ENCODE assay signal across 22 cellular contexts in the genomic region with DNA sequence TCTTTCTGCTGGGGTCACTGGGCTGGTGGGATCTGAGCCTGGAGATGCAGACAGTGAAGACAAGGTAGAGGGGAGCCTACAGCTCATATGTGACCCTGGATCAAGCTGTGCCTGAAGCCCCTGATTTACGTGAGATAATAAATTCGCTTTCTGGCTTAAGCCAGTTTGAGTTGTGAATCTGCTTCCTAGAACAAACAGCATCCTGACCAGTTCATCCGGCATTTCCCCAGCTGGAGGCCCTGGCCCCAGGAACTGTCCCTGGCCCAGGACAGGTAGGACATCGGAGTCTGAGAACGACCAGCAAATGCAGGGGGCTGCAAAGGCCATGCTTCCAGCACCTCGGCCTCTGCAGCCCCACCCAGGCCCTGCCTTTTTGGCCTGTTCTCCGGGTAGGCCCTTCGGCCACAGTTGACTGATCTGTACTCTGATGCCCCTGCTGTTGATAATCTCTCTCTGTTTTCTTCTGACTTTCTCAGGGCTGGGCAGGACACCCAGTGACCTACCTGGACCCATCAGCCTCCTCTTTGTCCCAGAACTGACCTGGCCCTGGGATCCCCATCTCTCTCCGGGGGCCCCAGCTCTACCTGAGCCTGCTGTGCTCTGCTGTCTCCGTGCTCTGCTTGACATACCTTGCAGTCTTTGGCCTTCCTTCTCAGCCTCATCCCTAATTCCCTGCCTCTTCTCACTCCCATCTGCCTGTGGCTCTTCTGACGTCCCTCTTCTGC. TPM values are rescaled to one million over a fixed set of nuclear protein-coding genes. Genes with fewer than 3 reads are reported as not detected.
DNase-seq lines count a peak whose midpoint lies in the region; ATAC-seq and TF ChIP-seq lines count a peak whose summit lies in the region.
"Had no signal": no experiment of that assay in that cellular context is flagged by ENCODE, and none has a peak within 500 bp of the region (broad histone marks: within the 10 kb centered on the region; RNA-seq: fewer than 3 reads in every experiment).

No MANE protein-coding gene starts in this region.

- no peaks in the 10 kb centered on the region for H3K9me3 Mint-ChIP-seq in CD4-positive, CD25-positive, alpha-beta regulatory T cell
- H3K9me3 Mint-ChIP-seq in endodermal cell, result no peaks in the 10 kb centered on the region
- no peaks in the 10 kb centered on the region for H3K9me3 Mint-ChIP-seq in neural crest cell
- H3K9me3 Mint-ChIP-seq: activated B cell treated with CpG ODN at 0.5 μM for 24 hours had no signal

- TF ChIP-seq CTCF in PC-3 (conservative IDR thresholded peaks at IDR 0.05; ENCODE audit: low read depth, low read length) (no peak), endodermal cell (conservative IDR thresholded peaks at IDR 0.05) (no peak), neural crest cell (conservative IDR thresholded peaks at IDR 0.05) (no peak), tibial artery (IDR thresholded peaks at IDR 0.05) (no peak)

- POLR2A ChIA-PET in PC-3 (lab: Charles Lee; ENCODE audit: unreplicated experiment), result no interaction called here

- H3K9ac ChIP-seq in PC-3 (ENCODE audit: low read length), result no peak overlapping the region
- H3K9ac ChIP-seq in endodermal cell (ENCODE audit: extremely low read depth, low read length, poor library complexity, severe bottlenecking), result no peak overlapping the region

- peaks cover 25% of the 10 kb centered on the region for H3K36me3 ChIP-seq in CD4-positive, CD25-positive, alpha-beta regulatory T cell (ENCODE audit: control insufficient read depth, insufficient read depth, low read length)
- H3K36me3 ChIP-seq in PC-3 (ENCODE audit: low read depth, low read length) (peaks cover 34% of the 10 kb centered on the region), endodermal cell (ENCODE audit: control insufficient read depth, insufficient read depth, low read length) (peaks cover 8% of the 10 kb centered on the region), tibial artery (peaks cover 7 to 56% (median 34%) of the 10 kb centered on the region in 3 donors), aorta (ENCODE audit: control insufficient read depth in 1 of 2, insufficient read depth in 2 of 2, low read length in 1 of 2) (peaks cover 0 to 2% of the 10 kb centered on the region in 2 donors)

- H3K27ac ChIP-seq in CD4-positive, CD25-positive, alpha-beta regulatory T cell (ENCODE audit: insufficient read depth, low read length, poor library complexity, severe bottlenecking), result no peak overlapping the region
- peak overlapping the region; percentile 44 for H3K27ac ChIP-seq in PC-3 (ENCODE audit: low read length)
- H3K27ac ChIP-seq in endodermal cell (ENCODE audit: low read depth, low read length), result no peak overlapping the region
- H3K27ac ChIP-seq in tibial artery, result no peak overlapping the region
- H3K27ac ChIP-seq in aorta (ENCODE audit: low read depth in 1 of 2, low read length in 2 of 2), result no peak overlapping the region
- H3K27ac ChIP-seq: HL-60, left ventricle myocardium inferior had no signal

- no peaks in the 10 kb centered on the region for H3F3A ChIP-seq in PC-3 (ENCODE audit: low read length, unreplicated experiment)

- CTCF ChIA-PET in PC-3 (lab: Charles Lee), result no interaction called here

- peaks cover 10% of the 10 kb centered on the region for H3K4me1 ChIP-seq in CD4-positive, CD25-positive, alpha-beta regulatory T cell (ENCODE audit: control insufficient read depth, insufficient read depth, low read length, poor library complexity, severe bottlenecking)
- H3K4me1 ChIP-seq in PC-3 (ENCODE audit: insufficient read depth, low read length), result peaks cover 9% of the 10 kb centered on the region
- H3K4me1 ChIP-seq in endodermal cell (ENCODE audit: control insufficient read depth, insufficient read depth, low read length), result peaks cover 5% of the 10 kb centered on the region
- H3K4me1 ChIP-seq in tibial artery, result no peaks in the 10 kb centered on the region
- no peaks in the 10 kb centered on the region for H3K4me1 ChIP-seq in aorta (ENCODE audit: control insufficient read depth in 1 of 2, insufficient read depth in 2 of 2, low read length in 2 of 2)

- H3K27me3 Mint-ChIP-seq in CD4-positive, CD25-positive, alpha-beta regulatory T cell, result no peaks in the 10 kb centered on the region
- H3K27me3 Mint-ChIP-seq in endodermal cell (ENCODE audit: insufficient read depth) (no peaks in the 10 kb centered on the region), neural crest cell (ENCODE audit: low read depth) (no peaks in the 10 kb centered on the region)
- H3K27me3 Mint-ChIP-seq: activated B cell treated with CpG ODN at 0.5 μM for 24 hours had no signal

- no peaks in the 10 kb centered on the region for H3K27me3 ChIP-seq in CD4-positive, CD25-positive, alpha-beta regulatory T cell (ENCODE audit: control insufficient read depth, insufficient read depth, low read length)
- H3K27me3 ChIP-seq in PC-3 (ENCODE audit: low read length), result no peaks in the 10 kb centered on the region
- no peaks in the 10 kb centered on the region for H3K27me3 ChIP-seq in endodermal cell (ENCODE audit: control insufficient read depth, insufficient read depth, low read length, poor library complexity, severe bottlenecking)
- H3K27me3 ChIP-seq in tibial artery, result no peaks in the 10 kb centered on the region
- no peaks in the 10 kb centered on the region for H3K27me3 ChIP-seq in aorta (ENCODE audit: control insufficient read depth in 1 of 2, insufficient read depth in 2 of 2, low read length in 1 of 2)

- H3K4me3 Mint-ChIP-seq in CD4-positive, CD25-positive, alpha-beta regulatory T cell, result no peak overlapping the region
- H3K4me3 Mint-ChIP-seq in endodermal cell, result no peak overlapping the region
- no peak overlapping the region for H3K4me3 Mint-ChIP-seq in neural crest cell
- H3K4me3 Mint-ChIP-seq: activated B cell treated with CpG ODN at 0.5 μM for 24 hours had no signal

- H2AFZ ChIP-seq in PC-3 (ENCODE audit: low read length), result no peak overlapping the region

- no peak overlapping the region for H3K4me3 ChIP-seq in CD4-positive, CD25-positive, alpha-beta regulatory T cell (ENCODE audit: low read depth, low read length)
- H3K4me3 ChIP-seq in PC-3 (ENCODE audit: low read length) (no peak overlapping the region), endodermal cell (ENCODE audit: low read length) (no peak overlapping the region), tibial artery (no peak overlapping the region), aorta (ENCODE audit: low read length in 2 of 2) (no peak overlapping the region)
- H3K4me3 ChIP-seq: HAP-1, left ventricle myocardium inferior had no signal

- 0 out of 2 replicates have a peak, but pooled peaks cover 4% of the 10 kb centered on the region for H3K79me2 ChIP-seq in PC-3 (ENCODE audit: low read length)

- H3K36me3 Mint-ChIP-seq in CD4-positive, CD25-positive, alpha-beta regulatory T cell, result peaks cover 21% of the 10 kb centered on the region
- H3K36me3 Mint-ChIP-seq in endodermal cell (ENCODE audit: low read depth), result peaks cover 31% of the 10 kb centered on the region
- H3K36me3 Mint-ChIP-seq in neural crest cell (ENCODE audit: low read depth), result peaks cover 7% of the 10 kb centered on the region

- H3K4me2 ChIP-seq in PC-3 (ENCODE audit: low read length), result no peak overlapping the region

- no TSS peak for BruUV-seq in PC-3 (replicated peaks; lab: Mats Ljungman, UMichigan)

- ATAC-seq in CD4-positive, CD25-positive, alpha-beta regulatory T cell (ENCODE audit: low read depth in 2 of 2), result no peak
- ATAC-seq in PC-3 (no peak), aorta (ENCODE audit: low FRiP score) (no peak)
- ATAC-seq: sciatic nerve had no signal

- peaks cover 10 to 23% (median 14%) of the 10 kb centered on the region in 4 donors for H3K4me1 Mint-ChIP-seq in CD4-positive, CD25-positive, alpha-beta regulatory T cell
- H3K4me1 Mint-ChIP-seq in endodermal cell (peaks cover 14% of the 10 kb centered on the region), neural crest cell (peaks cover 19% of the 10 kb centered on the region)
- H3K4me1 Mint-ChIP-seq: activated B cell treated with CpG ODN at 0.5 μM for 24 hours had no signal

- H3K9me3 ChIP-seq in CD4-positive, CD25-positive, alpha-beta regulatory T cell (ENCODE audit: control insufficient read depth in 2 of 2, low read length in 2 of 2), result no peaks in the 10 kb centered on the region
- H3K9me3 ChIP-seq in PC-3 (ENCODE audit: low read length) (no peaks in the 10 kb centered on the region), endodermal cell (ENCODE audit: control insufficient read depth, low read length) (no peaks in the 10 kb centered on the region), tibial artery (no peaks in the 10 kb centered on the region), aorta (ENCODE audit: control insufficient read depth, low read length) (no peaks in the 10 kb centered on the region)
- H3K9me3 ChIP-seq: HAP-1, left ventricle myocardium inferior had no signal

- no peak for DNase-seq in CD4-positive, CD25-positive, alpha-beta regulatory T cell
- DNase-seq in PC-3 (no peak), endodermal cell (peak; percentile 31), neural crest cell (ENCODE audit: low read depth, low spot score) (no peak), tibial artery (no peak), NCI-H146 treated with DMSO at 0.1 percent for 48 hours (lab: John Stamatoyannopoulos, UW; ENCODE audit: unreplicated experiment) (no peak), aorta (no peak)
- DNase-seq: activated B cell treated with CpG ODN at 0.5 μM for 24 hours; AML-193; Calu3; head of caudate nucleus; left ventricle myocardium inferior; NCI-H146; NCI-H2227 treated with DMSO at 0.1 percent for 48 hours; stimulated activated naive CD4-positive, alpha-beta T cell had no signal

- intact Hi-C loops in PC-3 (cut with micrococcal nuclease), result no loop called here
- intact Hi-C loops in tibial artery (cut with DNase I; ENCODE audit: low total_unique reads), result no loop called here
- intact Hi-C loops in aorta (cut with DNase I), result no loop called here

- WGBS in endodermal cell (ENCODE audit: insufficient coverage in 1 of 2, insufficient read length in 1 of 2), 2 experiments, result 94 to 100% methylated on average over 8 to 11 of the region's 11 CpGs
- WGBS in aorta, 2 donors, result 95 to 96% methylated on average over 11 of the region's 11 CpGs

- no peaks in the 10 kb centered on the region for H3K9me2 ChIP-seq in PC-3 (replicated peaks; ENCODE audit: low read length)

- H4K20me1 ChIP-seq in PC-3 (ENCODE audit: low read length), result no peaks in the 10 kb centered on the region

- H3K27ac Mint-ChIP-seq in CD4-positive, CD25-positive, alpha-beta regulatory T cell, result peak overlapping the region in 2 of 3 donors; percentile 55 to 71
- no peak overlapping the region for H3K27ac Mint-ChIP-seq in endodermal cell
- peak overlapping the region; percentile 78 for H3K27ac Mint-ChIP-seq in neural crest cell (ENCODE audit: unreplicated experiment)
- H3K27ac Mint-ChIP-seq: activated B cell treated with CpG ODN at 0.5 μM for 24 hours had no signal

RNA-seq across cellular contexts. Expression of gene VSIG10L, which starts 9.5 kb away (rescaled TPM):
- total RNA-seq in CD4-positive, CD25-positive, alpha-beta regulatory T cell, result 0.27 TPM
- polyA plus RNA-seq in CD4-positive, CD25-positive, alpha-beta regulatory T cell, result under 1 TPM in 2 of 4 donors, not detected in 2; 0.15 to 0.37 TPM
- total RNA-seq in PC-3 (2014; rRNA removed) (3.1 and 3.5 TPM in 2 replicates), endodermal cell (10 to 100 TPM in 1 of 2 donors, 1 to 10 TPM in 1; 6.4 to 11.5 TPM), neural crest cell (3.1 and 3.5 TPM in 2 replicates), aorta (1 to 10 TPM; 1.7 to 2.0 TPM)
- polyA plus RNA-seq in endodermal cell (2013, experiment 1 of 2), result 7.5 TPM
- 7.0 TPM for polyA plus RNA-seq in endodermal cell (2013, experiment 2 of 2)
- polyA plus RNA-seq in aorta, result 1 to 10 TPM in 1 of 2 donors, under 1 TPM in 1; 0.25 to 7.2 TPM

RNA-seq across cellular contexts. Expression of gene ETFB, which starts 14.8 kb away (rescaled TPM):
- 41.7 TPM for total RNA-seq in CD4-positive, CD25-positive, alpha-beta regulatory T cell
- 100 to 1,000 TPM in 1 of 4 donors, 10 to 100 TPM in 3; 68.8 to 113 (median 79.5) TPM for polyA plus RNA-seq in CD4-positive, CD25-positive, alpha-beta regulatory T cell
- 249 and 320 TPM in 2 replicates for total RNA-seq in PC-3 (2014; rRNA removed)
- 10 to 100 TPM; 54.3 to 77.3 TPM for total RNA-seq in endodermal cell
- 65.3 TPM for polyA plus RNA-seq in endodermal cell (2013, experiment 1 of 2)
- polyA plus RNA-seq in endodermal cell (2013, experiment 2 of 2), result 60.7 TPM
- total RNA-seq in neural crest cell, result 41.1 and 42.4 TPM in 2 replicates
- total RNA-seq in aorta, result 10 to 100 TPM; 41.5 to 47.9 TPM
- 100 to 1,000 TPM in 1 of 2 donors, 10 to 100 TPM in 1; 98.8 to 110 TPM for polyA plus RNA-seq in aorta

RNA-seq across cellular contexts. Expression of gene CLDND2, which starts 17.4 kb away (rescaled TPM):
- not detected for total RNA-seq in CD4-positive, CD25-positive, alpha-beta regulatory T cell
- polyA plus RNA-seq in CD4-positive, CD25-positive, alpha-beta regulatory T cell, result under 1 TPM in 1 of 4 donors, not detected in 3; 0.41 TPM
- total RNA-seq in PC-3 (2014; rRNA removed), result 0.95 TPM in 1 of 2 replicates, not detected in the other
- 1 to 10 TPM; 1.3 to 2.5 TPM for total RNA-seq in endodermal cell
- polyA plus RNA-seq in endodermal cell (2013, experiment 1 of 2), result 3.7 TPM
- 2.4 TPM for polyA plus RNA-seq in endodermal cell (2013, experiment 2 of 2)
- 0.84 and 1.1 TPM in 2 replicates for total RNA-seq in neural crest cell
- under 1 TPM in 1 of 2 donors, not detected in 1; 0.87 TPM for total RNA-seq in aorta
- polyA plus RNA-seq in aorta, result 1 to 10 TPM; 2.0 to 3.5 TPM
- total RNA-seq: osteocyte, SK-MEL-5 had no signal

RNA-seq across cellular contexts. Expression of gene NKG7, which starts 21.0 kb away (rescaled TPM):
- total RNA-seq in CD4-positive, CD25-positive, alpha-beta regulatory T cell, result 1.8 TPM
- 10 to 100 TPM in 1 of 4 donors, 1 to 10 TPM in 3; 2.7 to 12.2 (median 4.5) TPM for polyA plus RNA-seq in CD4-positive, CD25-positive, alpha-beta regulatory T cell
- total RNA-seq in PC-3 (2014; rRNA removed), result not detected in 2 replicates
- not detected for total RNA-seq in endodermal cell
- polyA plus RNA-seq in endodermal cell (2013, experiment 1 of 2), result not detected
- polyA plus RNA-seq in endodermal cell (2013, experiment 2 of 2), result not detected
- total RNA-seq in neural crest cell, result not detected in 2 replicates
- total RNA-seq in aorta, result 1 to 10 TPM; 3.3 to 6.7 TPM
- polyA plus RNA-seq in aorta, result under 1 TPM; 0.38 to 0.59 TPM
- total RNA-seq: Calu3, osteocyte, SK-MEL-5 had no signal

RNA-seq across cellular contexts. Expression of gene LIM2, which starts 36.3 kb away (rescaled TPM):
- total RNA-seq in CD4-positive, CD25-positive, alpha-beta regulatory T cell, result not detected
- polyA plus RNA-seq in CD4-positive, CD25-positive, alpha-beta regulatory T cell, result not detected
- total RNA-seq in PC-3 (2014; rRNA removed) (not detected in 2 replicates), endodermal cell (not detected), neural crest cell (not detected in 2 replicates), aorta (not detected)
- polyA plus RNA-seq in endodermal cell (2013, experiment 1 of 2), result not detected
- not detected for polyA plus RNA-seq in endodermal cell (2013, experiment 2 of 2)
- not detected for polyA plus RNA-seq in aorta
- total RNA-seq: activated B cell treated with CpG ODN at 0.5 μM for 24 hours, Calu3, cardiac septum, left ventricle myocardium inferior, osteocyte, sciatic nerve, SK-MEL-5 had no signal
- polyA plus RNA-seq: thymus had no signal
